In genomic region chr4:117311989-117312388, GRCh38 we compare ENCODE assay signal across 3 cellular contexts.
"Had no signal": no experiment of that assay in that cellular context is flagged by ENCODE, and none has a peak within 500 bp of the region (broad histone marks: within the 10 kb centered on the region; RNA-seq: fewer than 3 reads in every experiment).

No MANE protein-coding gene starts in this region.

- H3K4me3 ChIP-seq: GM12878 had no signal

- DNase-seq: GDM1, GF-D8 had no signal
